Comparison of ENCODE assay signal across 1 cellular context in the genomic region with DNA sequence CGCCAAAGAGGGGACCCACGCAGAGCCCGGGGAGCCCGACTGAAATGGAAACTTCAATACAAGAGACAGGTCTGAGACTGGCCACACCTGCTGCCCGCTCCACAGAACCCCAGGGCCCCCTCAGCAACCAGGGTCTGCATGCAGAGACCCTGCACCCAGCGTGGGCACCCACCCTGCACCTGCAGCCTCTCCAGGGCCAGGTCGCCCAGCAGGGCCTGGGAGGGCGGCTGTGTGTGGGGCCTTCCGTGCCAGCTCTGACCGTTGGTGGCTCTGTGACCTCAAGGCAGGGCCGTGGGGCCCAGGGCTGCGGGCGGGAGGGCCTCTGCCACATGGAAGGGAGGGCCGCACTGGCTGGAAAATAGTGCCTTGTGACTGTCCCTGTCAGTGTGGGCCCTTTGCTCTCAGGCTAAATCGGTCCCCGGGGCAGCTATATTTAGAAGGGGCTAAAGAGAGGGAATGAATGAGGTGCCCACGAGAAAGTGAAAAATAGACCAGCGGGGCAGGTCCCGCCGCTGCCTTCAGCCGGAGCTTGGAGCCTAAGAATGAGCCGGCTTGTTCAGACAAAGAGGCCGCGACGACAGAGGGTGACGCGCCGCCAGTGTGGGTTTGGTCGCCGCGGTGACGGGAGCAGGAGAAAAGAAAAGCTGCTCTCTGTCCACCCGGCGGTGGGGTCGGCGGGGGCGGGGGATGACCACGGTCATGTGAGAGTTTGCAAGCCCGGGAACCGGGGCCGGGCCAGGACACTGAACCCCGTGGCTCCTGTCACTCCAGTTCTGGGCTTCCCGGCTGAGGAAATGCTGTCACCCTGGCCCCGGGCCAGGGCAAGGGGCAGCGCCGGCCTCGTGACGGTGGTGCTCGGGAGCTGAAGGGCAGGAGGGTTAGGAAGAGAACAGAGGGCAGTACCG.
A peak's percentile ranks its signal among the peaks of the same experiment; 100 is the strongest.
TF ChIP-seq lines count a peak whose summit lies in the region.

No MANE protein-coding gene starts in this region.

TF ChIP-seq in HepG2, 621 proteins besides CTCF, POLR2A, EP300 and RAD21 (continued from another document and continues in another):
- TF ChIP-seq, protein P1, sequence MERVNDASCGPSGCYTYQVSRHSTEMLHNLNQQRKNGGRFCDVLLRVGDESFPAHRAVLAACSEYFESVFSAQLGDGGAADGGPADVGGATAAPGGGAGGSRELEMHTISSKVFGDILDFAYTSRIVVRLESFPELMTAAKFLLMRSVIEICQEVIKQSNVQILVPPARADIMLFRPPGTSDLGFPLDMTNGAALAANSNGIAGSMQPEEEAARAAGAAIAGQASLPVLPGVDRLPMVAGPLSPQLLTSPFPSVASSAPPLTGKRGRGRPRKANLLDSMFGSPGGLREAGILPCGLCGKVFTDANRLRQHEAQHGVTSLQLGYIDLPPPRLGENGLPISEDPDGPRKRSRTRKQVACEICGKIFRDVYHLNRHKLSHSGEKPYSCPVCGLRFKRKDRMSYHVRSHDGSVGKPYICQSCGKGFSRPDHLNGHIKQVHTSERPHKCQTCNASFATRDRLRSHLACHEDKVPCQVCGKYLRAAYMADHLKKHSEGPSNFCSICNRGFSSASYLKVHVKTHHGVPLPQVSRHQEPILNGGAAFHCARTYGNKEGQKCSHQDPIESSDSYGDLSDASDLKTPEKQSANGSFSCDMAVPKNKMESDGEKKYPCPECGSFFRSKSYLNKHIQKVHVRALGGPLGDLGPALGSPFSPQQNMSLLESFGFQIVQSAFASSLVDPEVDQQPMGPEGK (CRISPR knock-in tag; IDR thresholded peaks at IDR 0.05), result no peak; the same call in 1 of the 2 replicates
- TF ChIP-seq ZNF883 (CRISPR knock-in tag; IDR thresholded peaks at IDR 0.05; ENCODE audit: not compliant biosample characterization) (peak; percentile 85), ZNF788 (CRISPR knock-in tag; IDR thresholded peaks at IDR 0.05; ENCODE audit: borderline replicate concordance) (peak; percentile 70; the same call in 1 of the 2 replicates), HOXA3 (CRISPR knock-in tag; IDR thresholded peaks at IDR 0.05) (peak; percentile 64), ZNF292 (CRISPR knock-in tag; IDR thresholded peaks at IDR 0.05; ENCODE audit: borderline replicate concordance, low read depth) (peak; percentile 65; the same call in 1 of the 2 replicates), MBNL3 (CRISPR knock-in tag; conservative IDR thresholded peaks at IDR 0.05) (no peak), ELF1 (CRISPR knock-in tag; IDR thresholded peaks at IDR 0.05) (no peak; the same call in 1 of the 2 replicates), HIVEP1 (CRISPR knock-in tag; IDR thresholded peaks at IDR 0.05) (peak; percentile 63; the same call in 1 of the 2 replicates), DPF2 (CRISPR knock-in tag; IDR thresholded peaks at IDR 0.05; ENCODE audit: borderline replicate concordance, low read depth) (peak; percentile 6; the same call in 1 of the 2 replicates), ZC3H4 (CRISPR knock-in tag; IDR thresholded peaks at IDR 0.05; ENCODE audit: borderline replicate concordance) (peak; percentile 34; the same call in 1 of the 2 replicates), SIN3B (IDR thresholded peaks at IDR 0.05; ENCODE audit: low read length) (no peak), ZNF737 (CRISPR knock-in tag; IDR thresholded peaks at IDR 0.05; ENCODE audit: borderline replicate concordance) (no peak), ESRRA (CRISPR knock-in tag; IDR thresholded peaks at IDR 0.05; ENCODE audit: low read depth) (peak; percentile 27; the same call in 1 of the 2 replicates), IRX3 (CRISPR knock-in tag; IDR thresholded peaks at IDR 0.05; ENCODE audit: borderline replicate concordance, low read depth) (peak; percentile 78), BHLHE40 (IDR thresholded peaks at IDR 0.05; ENCODE audit: low read length) (peak; percentile 60), DR1 (CRISPR knock-in tag; IDR thresholded peaks at IDR 0.05) (0 out of 2 replicates have a peak, but pooled peaks have one; percentile 38), HES4 (CRISPR knock-in tag; IDR thresholded peaks at IDR 0.05; ENCODE audit: borderline replicate concordance) (0 out of 2 replicates have a peak, but pooled peaks have one; percentile 71), TOPORS (CRISPR knock-in tag; IDR thresholded peaks at IDR 0.05) (peak; percentile 74; the same call in 1 of the 2 replicates), ZNF329 (CRISPR knock-in tag; IDR thresholded peaks at IDR 0.05; ENCODE audit: low read depth) (no peak), TMF1 (CRISPR knock-in tag; IDR thresholded peaks at IDR 0.05; ENCODE audit: low read depth) (peak; percentile 88), ZNF569 (CRISPR knock-in tag; IDR thresholded peaks at IDR 0.05; ENCODE audit: borderline replicate concordance) (no peak), NR2F6 (IDR thresholded peaks at IDR 0.05) (peak; percentile 52), NR2F6 (CRISPR knock-in tag; IDR thresholded peaks at IDR 0.05) (peak; percentile 80)
- TF ChIP-seq, protein P2, sequence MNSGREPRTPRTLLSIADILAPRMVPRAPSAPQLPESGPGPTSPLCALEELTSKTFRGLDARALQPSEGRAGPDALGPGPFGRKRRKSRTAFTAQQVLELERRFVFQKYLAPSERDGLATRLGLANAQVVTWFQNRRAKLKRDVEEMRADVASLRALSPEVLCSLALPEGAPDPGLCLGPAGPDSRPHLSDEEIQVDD (CRISPR knock-in tag; IDR thresholded peaks at IDR 0.05; ENCODE audit: borderline replicate concordance), result peak; percentile 62; the same call in 1 of the 2 replicates
- TF ChIP-seq, protein P3, sequence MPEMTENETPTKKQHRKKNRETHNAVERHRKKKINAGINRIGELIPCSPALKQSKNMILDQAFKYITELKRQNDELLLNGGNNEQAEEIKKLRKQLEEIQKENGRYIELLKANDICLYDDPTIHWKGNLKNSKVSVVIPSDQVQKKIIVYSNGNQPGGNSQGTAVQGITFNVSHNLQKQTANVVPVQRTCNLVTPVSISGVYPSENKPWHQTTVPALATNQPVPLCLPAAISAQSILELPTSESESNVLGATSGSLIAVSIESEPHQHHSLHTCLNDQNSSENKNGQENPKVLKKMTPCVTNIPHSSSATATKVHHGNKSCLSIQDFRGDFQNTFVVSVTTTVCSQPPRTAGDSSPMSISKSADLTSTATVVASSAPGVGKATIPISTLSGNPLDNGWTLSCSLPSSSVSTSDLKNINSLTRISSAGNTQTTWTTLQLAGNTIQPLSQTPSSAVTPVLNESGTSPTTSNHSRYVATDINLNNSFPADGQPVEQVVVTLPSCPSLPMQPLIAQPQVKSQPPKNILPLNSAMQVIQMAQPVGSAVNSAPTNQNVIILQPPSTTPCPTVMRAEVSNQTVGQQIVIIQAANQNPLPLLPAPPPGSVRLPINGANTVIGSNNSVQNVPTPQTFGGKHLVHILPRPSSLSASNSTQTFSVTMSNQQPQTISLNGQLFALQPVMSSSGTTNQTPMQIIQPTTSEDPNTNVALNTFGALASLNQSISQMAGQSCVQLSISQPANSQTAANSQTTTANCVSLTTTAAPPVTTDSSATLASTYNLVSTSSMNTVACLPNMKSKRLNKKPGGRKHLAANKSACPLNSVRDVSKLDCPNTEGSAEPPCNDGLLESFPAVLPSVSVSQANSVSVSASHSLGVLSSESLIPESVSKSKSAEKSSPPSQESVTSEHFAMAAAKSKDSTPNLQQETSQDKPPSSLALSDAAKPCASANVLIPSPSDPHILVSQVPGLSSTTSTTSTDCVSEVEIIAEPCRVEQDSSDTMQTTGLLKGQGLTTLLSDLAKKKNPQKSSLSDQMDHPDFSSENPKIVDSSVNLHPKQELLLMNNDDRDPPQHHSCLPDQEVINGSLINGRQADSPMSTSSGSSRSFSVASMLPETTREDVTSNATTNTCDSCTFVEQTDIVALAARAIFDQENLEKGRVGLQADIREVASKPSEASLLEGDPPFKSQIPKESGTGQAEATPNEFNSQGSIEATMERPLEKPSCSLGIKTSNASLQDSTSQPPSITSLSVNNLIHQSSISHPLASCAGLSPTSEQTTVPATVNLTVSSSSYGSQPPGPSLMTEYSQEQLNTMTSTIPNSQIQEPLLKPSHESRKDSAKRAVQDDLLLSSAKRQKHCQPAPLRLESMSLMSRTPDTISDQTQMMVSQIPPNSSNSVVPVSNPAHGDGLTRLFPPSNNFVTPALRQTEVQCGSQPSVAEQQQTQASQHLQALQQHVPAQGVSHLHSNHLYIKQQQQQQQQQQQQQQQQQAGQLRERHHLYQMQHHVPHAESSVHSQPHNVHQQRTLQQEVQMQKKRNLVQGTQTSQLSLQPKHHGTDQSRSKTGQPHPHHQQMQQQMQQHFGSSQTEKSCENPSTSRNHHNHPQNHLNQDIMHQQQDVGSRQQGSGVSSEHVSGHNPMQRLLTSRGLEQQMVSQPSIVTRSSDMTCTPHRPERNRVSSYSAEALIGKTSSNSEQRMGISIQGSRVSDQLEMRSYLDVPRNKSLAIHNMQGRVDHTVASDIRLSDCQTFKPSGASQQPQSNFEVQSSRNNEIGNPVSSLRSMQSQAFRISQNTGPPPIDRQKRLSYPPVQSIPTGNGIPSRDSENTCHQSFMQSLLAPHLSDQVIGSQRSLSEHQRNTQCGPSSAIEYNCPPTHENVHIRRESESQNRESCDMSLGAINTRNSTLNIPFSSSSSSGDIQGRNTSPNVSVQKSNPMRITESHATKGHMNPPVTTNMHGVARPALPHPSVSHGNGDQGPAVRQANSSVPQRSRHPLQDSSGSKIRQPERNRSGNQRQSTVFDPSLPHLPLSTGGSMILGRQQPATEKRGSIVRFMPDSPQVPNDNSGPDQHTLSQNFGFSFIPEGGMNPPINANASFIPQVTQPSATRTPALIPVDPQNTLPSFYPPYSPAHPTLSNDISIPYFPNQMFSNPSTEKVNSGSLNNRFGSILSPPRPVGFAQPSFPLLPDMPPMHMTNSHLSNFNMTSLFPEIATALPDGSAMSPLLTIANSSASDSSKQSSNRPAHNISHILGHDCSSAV (CRISPR knock-in tag; IDR thresholded peaks at IDR 0.05; ENCODE audit: borderline replicate concordance), result 0 out of 2 replicates have a peak, but pooled peaks have one; percentile 29
- TF ChIP-seq, protein P4, sequence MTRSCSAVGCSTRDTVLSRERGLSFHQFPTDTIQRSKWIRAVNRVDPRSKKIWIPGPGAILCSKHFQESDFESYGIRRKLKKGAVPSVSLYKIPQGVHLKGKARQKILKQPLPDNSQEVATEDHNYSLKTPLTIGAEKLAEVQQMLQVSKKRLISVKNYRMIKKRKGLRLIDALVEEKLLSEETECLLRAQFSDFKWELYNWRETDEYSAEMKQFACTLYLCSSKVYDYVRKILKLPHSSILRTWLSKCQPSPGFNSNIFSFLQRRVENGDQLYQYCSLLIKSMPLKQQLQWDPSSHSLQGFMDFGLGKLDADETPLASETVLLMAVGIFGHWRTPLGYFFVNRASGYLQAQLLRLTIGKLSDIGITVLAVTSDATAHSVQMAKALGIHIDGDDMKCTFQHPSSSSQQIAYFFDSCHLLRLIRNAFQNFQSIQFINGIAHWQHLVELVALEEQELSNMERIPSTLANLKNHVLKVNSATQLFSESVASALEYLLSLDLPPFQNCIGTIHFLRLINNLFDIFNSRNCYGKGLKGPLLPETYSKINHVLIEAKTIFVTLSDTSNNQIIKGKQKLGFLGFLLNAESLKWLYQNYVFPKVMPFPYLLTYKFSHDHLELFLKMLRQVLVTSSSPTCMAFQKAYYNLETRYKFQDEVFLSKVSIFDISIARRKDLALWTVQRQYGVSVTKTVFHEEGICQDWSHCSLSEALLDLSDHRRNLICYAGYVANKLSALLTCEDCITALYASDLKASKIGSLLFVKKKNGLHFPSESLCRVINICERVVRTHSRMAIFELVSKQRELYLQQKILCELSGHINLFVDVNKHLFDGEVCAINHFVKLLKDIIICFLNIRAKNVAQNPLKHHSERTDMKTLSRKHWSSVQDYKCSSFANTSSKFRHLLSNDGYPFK (CRISPR knock-in tag; IDR thresholded peaks at IDR 0.05; ENCODE audit: borderline replicate concordance), result peak; percentile 33
- TF ChIP-seq, protein P5, sequence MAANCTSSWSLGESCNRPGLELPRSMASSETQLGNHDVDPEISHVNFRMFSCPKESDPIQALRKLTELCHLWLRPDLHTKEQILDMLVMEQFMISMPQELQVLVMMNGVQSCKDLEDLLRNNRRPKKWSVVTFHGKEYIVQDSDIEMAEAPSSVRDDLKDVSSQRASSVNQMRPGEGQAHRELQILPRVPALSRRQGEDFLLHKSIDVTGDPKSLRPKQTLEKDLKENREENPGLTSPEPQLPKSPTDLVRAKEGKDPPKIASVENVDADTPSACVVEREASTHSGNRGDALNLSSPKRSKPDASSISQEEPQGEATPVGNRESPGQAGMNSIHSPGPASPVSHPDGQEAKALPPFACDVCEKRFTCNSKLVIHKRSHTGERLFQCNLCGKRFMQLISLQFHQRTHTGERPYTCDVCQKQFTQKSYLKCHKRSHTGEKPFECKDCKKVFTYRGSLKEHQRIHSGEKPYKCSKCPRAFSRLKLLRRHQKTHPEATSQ (CRISPR knock-in tag; IDR thresholded peaks at IDR 0.05; ENCODE audit: borderline replicate concordance), result peak; percentile 69
- TF ChIP-seq, protein P6, sequence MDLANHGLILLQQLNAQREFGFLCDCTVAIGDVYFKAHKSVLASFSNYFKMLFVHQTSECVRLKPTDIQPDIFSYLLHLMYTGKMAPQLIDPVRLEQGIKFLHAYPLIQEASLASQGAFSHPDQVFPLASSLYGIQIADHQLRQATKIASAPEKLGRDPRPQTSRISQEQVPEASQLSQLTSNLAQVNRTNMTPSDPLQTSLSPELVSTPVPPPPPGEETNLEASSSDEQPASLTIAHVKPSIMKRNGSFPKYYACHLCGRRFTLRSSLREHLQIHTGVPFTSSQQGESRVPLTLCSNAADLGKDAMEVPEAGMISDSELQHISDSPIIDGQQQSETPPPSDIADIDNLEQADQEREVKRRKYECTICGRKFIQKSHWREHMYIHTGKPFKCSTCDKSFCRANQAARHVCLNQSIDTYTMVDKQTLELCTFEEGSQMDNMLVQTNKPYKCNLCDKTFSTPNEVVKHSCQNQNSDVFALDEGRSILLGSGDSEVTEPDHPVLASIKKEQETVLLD (CRISPR knock-in tag; IDR thresholded peaks at IDR 0.05; ENCODE audit: low read depth), result peak; percentile 74; the same call in 1 of the 2 replicates
- TF ChIP-seq, protein P7, sequence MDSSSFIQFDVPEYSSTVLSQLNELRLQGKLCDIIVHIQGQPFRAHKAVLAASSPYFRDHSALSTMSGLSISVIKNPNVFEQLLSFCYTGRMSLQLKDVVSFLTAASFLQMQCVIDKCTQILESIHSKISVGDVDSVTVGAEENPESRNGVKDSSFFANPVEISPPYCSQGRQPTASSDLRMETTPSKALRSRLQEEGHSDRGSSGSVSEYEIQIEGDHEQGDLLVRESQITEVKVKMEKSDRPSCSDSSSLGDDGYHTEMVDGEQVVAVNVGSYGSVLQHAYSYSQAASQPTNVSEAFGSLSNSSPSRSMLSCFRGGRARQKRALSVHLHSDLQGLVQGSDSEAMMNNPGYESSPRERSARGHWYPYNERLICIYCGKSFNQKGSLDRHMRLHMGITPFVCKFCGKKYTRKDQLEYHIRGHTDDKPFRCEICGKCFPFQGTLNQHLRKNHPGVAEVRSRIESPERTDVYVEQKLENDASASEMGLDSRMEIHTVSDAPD (CRISPR knock-in tag; IDR thresholded peaks at IDR 0.05), result peak; percentile 66; the same call in 1 of the 2 replicates
